Comparison of ENCODE assay signal across 1 cellular context in the genomic region with DNA sequence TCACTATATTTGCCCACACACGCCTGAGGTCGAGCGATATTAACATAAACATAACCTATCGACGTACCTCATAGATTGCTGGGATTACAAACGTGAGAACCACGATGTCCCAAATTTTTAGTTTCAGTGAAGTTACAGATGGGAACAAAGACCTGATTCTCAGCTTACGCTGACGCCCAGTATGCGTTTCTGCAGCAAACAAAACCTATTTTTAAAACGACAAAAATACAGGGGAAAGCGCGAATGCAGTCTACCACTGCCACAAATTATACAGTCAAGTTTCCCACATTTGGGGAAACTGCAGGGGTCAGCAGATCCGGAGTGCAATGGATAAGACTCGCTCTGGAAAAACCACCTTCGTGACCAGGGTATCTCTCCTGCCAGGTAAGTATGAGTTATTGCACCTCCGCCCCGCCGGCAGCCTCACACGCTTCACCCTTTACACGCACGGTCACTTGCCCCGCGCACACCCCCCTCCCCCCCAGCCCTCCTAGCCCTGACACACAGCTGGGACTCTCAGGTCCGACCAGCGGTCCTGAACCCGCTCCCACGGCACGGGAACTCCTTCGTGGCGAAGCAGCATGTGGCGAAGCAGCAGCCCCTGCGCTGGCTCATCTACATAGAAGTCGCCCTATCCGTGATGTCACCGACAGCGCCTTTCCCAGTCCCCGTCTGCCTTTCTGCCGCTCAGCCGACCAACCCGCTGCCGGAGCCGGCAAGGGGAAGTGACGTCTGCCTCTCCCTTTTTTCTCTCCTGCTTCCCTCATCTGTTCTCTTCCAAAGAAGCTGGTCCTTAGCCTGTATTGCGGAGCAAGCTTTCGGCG.
TF ChIP-seq lines count a peak whose summit lies in the region.

No MANE protein-coding gene starts in this region.

TF ChIP-seq in SK-N-SH treated with all-trans-retinoic acid at 6 μM for 48 hours, 23 proteins besides CTCF, POLR2A, EP300 and RAD21 (continued from another document):
- TF ChIP-seq, protein P1, sequence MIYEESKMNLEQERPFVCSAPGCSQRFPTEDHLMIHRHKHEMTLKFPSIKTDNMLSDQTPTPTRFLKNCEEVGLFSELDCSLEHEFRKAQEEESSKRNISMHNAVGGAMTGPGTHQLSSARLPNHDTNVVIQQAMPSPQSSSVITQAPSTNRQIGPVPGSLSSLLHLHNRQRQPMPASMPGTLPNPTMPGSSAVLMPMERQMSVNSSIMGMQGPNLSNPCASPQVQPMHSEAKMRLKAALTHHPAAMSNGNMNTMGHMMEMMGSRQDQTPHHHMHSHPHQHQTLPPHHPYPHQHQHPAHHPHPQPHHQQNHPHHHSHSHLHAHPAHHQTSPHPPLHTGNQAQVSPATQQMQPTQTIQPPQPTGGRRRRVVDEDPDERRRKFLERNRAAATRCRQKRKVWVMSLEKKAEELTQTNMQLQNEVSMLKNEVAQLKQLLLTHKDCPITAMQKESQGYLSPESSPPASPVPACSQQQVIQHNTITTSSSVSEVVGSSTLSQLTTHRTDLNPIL (CRISPR knock-in tag; IDR thresholded peaks at IDR 0.05; ENCODE audit: low read depth): peak; percentile 98
- TF ChIP-seq TCF4 (CRISPR knock-in tag; IDR thresholded peaks at IDR 0.05; ENCODE audit: borderline replicate concordance): peak; percentile 69
TF ChIP-seq in SK-N-SH treated with all-trans-retinoic acid at 6 μM for 48 hours: peak in this region for 19; not testable (repeated sequence) for 4.
